Comparison of ENCODE assay signal across 14 cellular contexts in genomic region chr4:55356991-55357461, GRCh38. TPM values are rescaled to one million over a fixed set of nuclear protein-coding genes. Genes with fewer than 3 reads are reported as not detected.
DNase-seq lines count a peak whose midpoint lies in the region; ATAC-seq and TF ChIP-seq lines count a peak whose summit lies in the region.
"Had no signal": no experiment of that assay in that cellular context is flagged by ENCODE, and none has a peak within 500 bp of the region (broad histone marks: within the 10 kb centered on the region; RNA-seq: fewer than 3 reads in every experiment).

No MANE protein-coding gene starts in this region.

- CTCF ChIA-PET in T-cell (lab: Charles Lee) = interaction anchor here in 1 of 2 donors (1.2 kb wide), 1 partner anchor 11 kb away, joined by 4 read pairs; the partner anchor contains the start of gene SRD5A3
- CTCF ChIA-PET in CD8-positive, alpha-beta T cell (lab: Charles Lee) = no interaction called here

- no peaks in the 10 kb centered on the region for H3K4me1 ChIP-seq in CD8-positive, alpha-beta T cell (ENCODE audit: insufficient read depth, low read length)

- peak; percentile 23 for ATAC-seq in esophagus mucosa
- ATAC-seq in T-cell (replicated peaks in 1 of 4) = no peak
- ATAC-seq in GM18867 (IDR thresholded peaks at IDR 0.05; ENCODE audit: unreplicated experiment) = no peak
- ATAC-seq in CD8-positive, alpha-beta T cell = no peak
- no peak for ATAC-seq in HG03196 (IDR thresholded peaks at IDR 0.05; ENCODE audit: unreplicated experiment)
- ATAC-seq: activated CD8-positive, alpha-beta T cell treated with anti-CD3 and anti-CD28 coated beads, Interleukin-2, amount 10 ng/mL, durations not matched to agents 7 days and 5 days had no signal

- intact Hi-C loops in CD8-positive, alpha-beta T cell (cut with DNase I, micrococcal nuclease) = no loop called here

- no peak overlapping the region for H3K27ac ChIP-seq in CD8-positive, alpha-beta T cell (ENCODE audit: low read depth, low read length)

- peaks cover 0 to 14% (median 6%) of the 10 kb centered on the region in 3 donors for H3K4me1 Mint-ChIP-seq in T-cell
- no peaks in the 10 kb centered on the region for H3K4me1 Mint-ChIP-seq in CD8-positive, alpha-beta T cell (ENCODE audit: low read depth)
- H3K4me1 Mint-ChIP-seq: activated naive CD4-positive, alpha-beta T cell treated with anti-CD3 and anti-CD28 coated beads, Interleukin-2, amount 50 U/mL, for 24 hours had no signal

- H3K36me3 ChIP-seq in CD8-positive, alpha-beta T cell (ENCODE audit: insufficient read depth, low read length) = no peaks in the 10 kb centered on the region

- no peaks in the 10 kb centered on the region for H3K27me3 ChIP-seq in CD8-positive, alpha-beta T cell (ENCODE audit: insufficient read depth, low read length)

- H3K27ac Mint-ChIP-seq in T-cell = no peak overlapping the region
- no peak overlapping the region for H3K27ac Mint-ChIP-seq in CD8-positive, alpha-beta T cell
- H3K27ac Mint-ChIP-seq: activated CD8-positive, alpha-beta T cell treated with anti-CD3 and anti-CD28 coated beads, Interleukin-2, amount 10 ng/mL, durations not matched to agents 7 days and 5 days; activated naive CD4-positive, alpha-beta T cell treated with anti-CD3 and anti-CD28 coated beads, Interleukin-2, amount 50 U/mL, for 24 hours; CD4-positive, alpha-beta T cell had no signal

- DNase-seq in EH (ENCODE audit: low read depth) (peak; percentile 70), NCI-H748 treated with DMSO at 0.1 percent for 48 hours (lab: John Stamatoyannopoulos, UW) (peak; percentile 31), renal cortical epithelial cell (ENCODE audit: low read depth) (peak; percentile 85), T-cell (no peak)
- no peak for DNase-seq in CD8-positive, alpha-beta T cell
- DNase-seq: CD4-positive, alpha-beta T cell; NCI-H1436 treated with DMSO at 0.1 percent for 48 hours; nucleus accumbens; T-helper 1 cell had no signal

- no peak overlapping the region for H3K4me3 ChIP-seq in CD8-positive, alpha-beta T cell (ENCODE audit: low read depth, low read length)

- POLR2A ChIA-PET in T-cell (lab: Charles Lee) = no interaction called here
- POLR2A ChIA-PET in CD8-positive, alpha-beta T cell (lab: Charles Lee) = interaction anchor here (0.6 kb wide), 1 partner anchor 935 kb away, joined by 4 read pairs; no protein-coding TSS in a partner anchor

- TF ChIP-seq CTCF in CD8-positive, alpha-beta T cell (IDR thresholded peaks at IDR 0.05) = no peak

- H3K9me3 Mint-ChIP-seq in T-cell = no peaks in the 10 kb centered on the region
- no peaks in the 10 kb centered on the region for H3K9me3 Mint-ChIP-seq in CD8-positive, alpha-beta T cell
- H3K9me3 Mint-ChIP-seq: activated naive CD4-positive, alpha-beta T cell treated with anti-CD3 and anti-CD28 coated beads, Interleukin-2, amount 50 U/mL, for 24 hours had no signal

- H3K9me3 ChIP-seq in CD8-positive, alpha-beta T cell (ENCODE audit: low read length) = no peaks in the 10 kb centered on the region

- no peaks in the 10 kb centered on the region for H3K27me3 Mint-ChIP-seq in T-cell
- H3K27me3 Mint-ChIP-seq in CD8-positive, alpha-beta T cell (ENCODE audit: low read depth) = no peaks in the 10 kb centered on the region
- H3K27me3 Mint-ChIP-seq: activated naive CD4-positive, alpha-beta T cell treated with anti-CD3 and anti-CD28 coated beads, Interleukin-2, amount 50 U/mL, for 24 hours; CD4-positive, alpha-beta T cell had no signal

- no peak overlapping the region for H3K4me3 Mint-ChIP-seq in T-cell
- no peak overlapping the region for H3K4me3 Mint-ChIP-seq in CD8-positive, alpha-beta T cell
- H3K4me3 Mint-ChIP-seq: activated CD8-positive, alpha-beta T cell treated with anti-CD3 and anti-CD28 coated beads, Interleukin-2, amount 10 ng/mL, durations not matched to agents 7 days and 5 days; activated naive CD4-positive, alpha-beta T cell treated with anti-CD3 and anti-CD28 coated beads, Interleukin-2, amount 50 U/mL, for 24 hours; CD4-positive, alpha-beta T cell had no signal

- H3K36me3 Mint-ChIP-seq in T-cell = peaks cover 18% of the 10 kb centered on the region
- H3K36me3 Mint-ChIP-seq in CD8-positive, alpha-beta T cell = peaks cover 12% of the 10 kb centered on the region

RNA-seq across cellular contexts. Expression of gene SRD5A3, which starts 11.0 kb away (rescaled TPM):
- total RNA-seq in esophagus mucosa (52.8 TPM), renal cortical epithelial cell (10.8 and 12.0 TPM in 2 replicates), T-cell (1 to 10 TPM; 3.6 to 6.8 (median 4.1) TPM)
- 1 to 10 TPM; 1.1 TPM for total RNA-seq in CD8-positive, alpha-beta T cell

RNA-seq across cellular contexts. Expression of gene TMEM165, which starts 38.7 kb away (rescaled TPM):
- total RNA-seq in esophagus mucosa (90.7 TPM), renal cortical epithelial cell (188 and 221 TPM in 2 replicates), T-cell (10 to 100 TPM; 48.5 to 65.0 (median 56.8) TPM)
- 10 to 100 TPM; 31.0 to 31.5 TPM for total RNA-seq in CD8-positive, alpha-beta T cell

Comparison
In these comparisons a context has a peak if more than half of its experiments do, and no peak if none do; other contexts are left out.
1. DNase-seq: peak in EH (single experiment), NCI-H748 treated with DMSO at 0.1 percent for 48 hours (single experiment) and renal cortical epithelial cell (single experiment); none in T-cell (0 of 34) and CD8-positive, alpha-beta T cell (0 of 7).